In the genomic region with DNA sequence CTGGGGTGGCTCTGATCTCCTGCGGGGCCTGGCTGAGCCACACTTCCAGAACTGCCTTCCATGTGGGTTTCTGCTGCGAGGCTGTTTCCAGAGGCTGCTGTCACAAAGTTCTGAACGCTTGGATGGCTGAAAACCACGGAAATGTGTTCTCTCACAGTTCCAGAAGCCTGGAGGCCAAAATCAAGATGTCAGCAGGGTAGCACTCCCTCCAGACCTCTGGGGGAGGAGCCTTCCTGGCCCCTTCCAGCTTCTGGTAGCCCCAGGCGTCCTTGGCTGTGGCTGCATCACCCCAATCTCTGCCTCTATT, we compare ENCODE assay signal across 24 cellular contexts. TPM values are rescaled to one million over a fixed set of nuclear protein-coding genes. Genes with fewer than 3 reads are reported as not detected.
DNase-seq lines count a peak whose midpoint lies in the region; ATAC-seq and TF ChIP-seq lines count a peak whose summit lies in the region.
"Had no signal": no experiment of that assay in that cellular context is flagged by ENCODE, and none has a peak within 500 bp of the region (broad histone marks: within the 10 kb centered on the region; RNA-seq: fewer than 3 reads in every experiment).

No MANE protein-coding gene starts in this region.

- H3K4me1 Mint-ChIP-seq in Caco-2 (ENCODE audit: low read depth, unreplicated experiment) (peaks cover 75% of the 10 kb centered on the region), brain (peaks cover 52% of the 10 kb centered on the region), T-cell (no peaks in the 10 kb centered on the region)

- TF ChIP-seq CTCF in Caco-2 (IDR thresholded peaks at IDR 0.05; ENCODE audit: insufficient read depth in 1 of 2, low read depth in 1 of 2, low read length in 1 of 2, severe bottlenecking in 1 of 2, unreplicated experiment in 1 of 2) (no peak), brain (conservative IDR thresholded peaks at IDR 0.05) (no peak)

- H3K9me3 Mint-ChIP-seq in Caco-2 (ENCODE audit: unreplicated experiment) (no peaks in the 10 kb centered on the region), brain (peaks cover 0 to 7% (median 0%) of the 10 kb centered on the region in 5 experiments), T-cell (no peaks in the 10 kb centered on the region)
- H3K9me3 Mint-ChIP-seq: CD4-positive, alpha-beta T cell; IgD-negative memory B cell had no signal

- no peaks in the 10 kb centered on the region for H3K9me3 ChIP-seq in Caco-2
- H3K9me3 ChIP-seq: BLaER1, SK-N-SH had no signal

- DNase-seq in Caco-2 = no peak
- DNase-seq in left kidney (ENCODE audit: low read depth, low spot score) = peak; percentile 45
- DNase-seq in retina = peak; percentile 51
- DNase-seq in Right ventricle myocardium superior = no peak
- DNase-seq in T-cell = no peak
- no peak for DNase-seq in posterior vena cava (ENCODE audit: low spot score)
- DNase-seq: ACHN; CD4-positive, alpha-beta T cell; COR-L47; DMS 273 treated with DMSO at 0.1 percent for 48 hours; DMS79 treated with DMSO at 0.1 percent for 48 hours; MV-4-11; NCI-H1105 treated with DMSO at 0.1 percent for 48 hours; NCI-H2029 treated with DMSO at 0.1 percent for 48 hours; NCI-H345; NCI-H524; PC-3; SIG-M5; SK-N-SH had no signal

- H3K36me3 ChIP-seq in Caco-2 (ENCODE audit: control insufficient read depth, insufficient read depth, low read length) = no peaks in the 10 kb centered on the region
- H3K36me3 ChIP-seq: BLaER1 had no signal

- H3K4me3 ChIP-seq in Caco-2 (ENCODE audit: low read depth, low read length) = no peak overlapping the region
- H3K4me3 ChIP-seq: BLaER1 had no signal

- H3K27ac Mint-ChIP-seq in Caco-2 (ENCODE audit: unreplicated experiment) (peak overlapping the region; percentile 28), brain (peak overlapping the region; percentile 65 to 97 (median 92)), T-cell (no peak overlapping the region)
- H3K27ac Mint-ChIP-seq: CD4-positive, alpha-beta T cell; IgD-negative memory B cell had no signal

- POLR2A ChIA-PET in Caco-2 (lab: Charles Lee) (no interaction called here), T-cell (lab: Charles Lee) (no interaction called here)

- H3K4me3 Mint-ChIP-seq in Caco-2 (ENCODE audit: unreplicated experiment) (no peak overlapping the region), brain (peak overlapping the region in 2 of 5 experiments; percentile 24 to 32), T-cell (no peak overlapping the region)
- H3K4me3 Mint-ChIP-seq: CD4-positive, alpha-beta T cell; IgD-negative memory B cell had no signal

- H3K36me3 Mint-ChIP-seq in Caco-2 (ENCODE audit: insufficient read depth, unreplicated experiment) (no peaks in the 10 kb centered on the region), brain (no peaks in the 10 kb centered on the region), T-cell (no peaks in the 10 kb centered on the region)
- H3K36me3 Mint-ChIP-seq: IgD-negative memory B cell had no signal

- intact Hi-C loops in Caco-2 (cut with micrococcal nuclease; ENCODE audit: unreplicated experiment) (no loop called here), Right ventricle myocardium superior (cut with DNase I) (no loop called here), posterior vena cava (cut with DNase I) (no loop called here)

- BruUV-seq in Caco-2 (replicated peaks; lab: Mats Ljungman, UMichigan) = no TSS peak

- H3K27me3 Mint-ChIP-seq in Caco-2 (ENCODE audit: insufficient read depth, unreplicated experiment) = no peaks in the 10 kb centered on the region
- peaks cover 8% of the 10 kb centered on the region for H3K27me3 Mint-ChIP-seq in brain
- peaks cover 46 to 76% of the 10 kb centered on the region in 2 donors for H3K27me3 Mint-ChIP-seq in T-cell

- no peak for ATAC-seq in HG03442 (IDR thresholded peaks at IDR 0.05; ENCODE audit: unreplicated experiment)
- ATAC-seq in Right ventricle myocardium superior (ENCODE audit: poor library complexity) = no peak
- ATAC-seq in T-cell (replicated peaks in 1 of 4) = no peak
- ATAC-seq: PC-3 had no signal

- CTCF ChIA-PET in Caco-2 (lab: Charles Lee) (interaction anchor here (1.5 to 4.3 kb wide), 4 partner anchors 10 to 45 kb away, joined by 3 to 29 read pairs (median 6); no protein-coding TSS in a partner anchor), T-cell (lab: Charles Lee) (no interaction called here)

- H3K27me3 ChIP-seq in Caco-2 (replicated peaks; ENCODE audit: control insufficient read depth, insufficient read depth, low read length) = no peaks in the 10 kb centered on the region
- H3K27me3 ChIP-seq: BLaER1 had no signal

- H3K4me1 ChIP-seq in Caco-2 = peaks cover 86% of the 10 kb centered on the region

RNA-seq across cellular contexts. Expression of gene BMP7, which starts 23.7 kb away (rescaled TPM):
- total RNA-seq in Caco-2 (2022) = 266 and 317 TPM in 2 replicates
- 24.9 TPM for polyA plus RNA-seq in brain (ENCODE audit: insufficient read depth, low read depth, low replicate concordance)
- total RNA-seq in Right ventricle myocardium superior = 23.2 TPM
- total RNA-seq in T-cell = not detected
- total RNA-seq in posterior vena cava = under 1 TPM in 1 of 2 donors, not detected in 1; 0.65 TPM
- total RNA-seq: CD4-positive, alpha-beta T cell; PC-3 had no signal
- polyA plus RNA-seq: IgD-negative memory B cell, SK-N-SH had no signal

RNA-seq across cellular contexts. Expression of gene SPO11, which starts 39.5 kb away (rescaled TPM):
- not detected in 2 replicates for total RNA-seq in Caco-2 (2022)
- polyA plus RNA-seq in brain (ENCODE audit: insufficient read depth, low read depth, low replicate concordance) = not detected
- not detected for total RNA-seq in Right ventricle myocardium superior
- not detected for total RNA-seq in T-cell
- total RNA-seq in posterior vena cava = not detected
- total RNA-seq: CD4-positive, alpha-beta T cell; M059J; PC-3 had no signal
- polyA plus RNA-seq: IgD-negative memory B cell, SK-N-SH had no signal

Comparison
In these comparisons a context has a peak if more than half of its experiments do, and no peak if none do; other contexts are left out.
1. DNase-seq: peak in left kidney (single experiment) and retina (single experiment); none in Caco-2 (0 of 2), Right ventricle myocardium superior (single experiment), T-cell (0 of 34) and posterior vena cava (single experiment).
2. H3K27ac Mint-ChIP-seq: peak in Caco-2 (single experiment) and brain (5 of 5); none in T-cell (0 of 2).
3. RNA of gene BMP7, which starts 23.7 kb away (total RNA-seq): 266 to 317 TPM in Caco-2 and 23.2 TPM in Right ventricle myocardium superior (single experiment); 0.65 TPM in posterior vena cava and not detected in T-cell; every median in the first group is over 10 times any median in the second.